12 cellular contexts compared by ENCODE assay signal in the genomic region with DNA sequence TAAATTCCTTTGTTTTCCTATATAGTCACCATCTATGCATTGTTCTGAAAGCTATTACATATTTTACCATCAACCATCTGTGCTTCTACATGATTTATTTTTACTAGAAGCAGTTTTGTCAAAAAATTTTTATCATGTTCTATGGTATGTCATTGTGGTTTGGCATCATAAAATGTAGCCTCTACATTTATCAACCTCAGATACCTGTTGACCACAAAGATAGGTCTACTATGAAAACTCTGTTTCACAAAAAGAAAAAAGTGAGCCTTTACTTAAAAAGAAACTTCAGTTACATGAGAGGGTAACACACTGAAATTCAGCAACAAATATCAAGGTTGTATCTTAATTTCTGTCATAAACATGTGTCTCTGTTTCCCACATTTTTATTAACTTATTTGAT. TPM values are rescaled to one million over a fixed set of nuclear protein-coding genes. Genes with fewer than 3 reads are reported as not detected.
DNase-seq lines count a peak whose midpoint lies in the region; ATAC-seq and TF ChIP-seq lines count a peak whose summit lies in the region.
"Had no signal": no experiment of that assay in that cellular context is flagged by ENCODE, and none has a peak within 500 bp of the region (broad histone marks: within the 10 kb centered on the region; RNA-seq: fewer than 3 reads in every experiment).

No MANE protein-coding gene starts in this region.

- H3K9me3 Mint-ChIP-seq in activated naive CD4-positive, alpha-beta T cell treated with anti-CD3 and anti-CD28 coated beads, Interleukin-2, amount 50 U/mL, for 24 hours: no peaks in the 10 kb centered on the region
- no peaks in the 10 kb centered on the region for H3K9me3 Mint-ChIP-seq in activated B cell treated with CpG ODN at 0.5 μM for 24 hours
- no peaks in the 10 kb centered on the region for H3K9me3 Mint-ChIP-seq in type B pancreatic cell

- H3K9me2 ChIP-seq in hepatocyte (replicated peaks; ENCODE audit: insufficient read depth): no peaks in the 10 kb centered on the region

- H3K36me3 Mint-ChIP-seq in activated naive CD4-positive, alpha-beta T cell treated with anti-CD3 and anti-CD28 coated beads, Interleukin-2, amount 50 U/mL, for 24 hours: peaks cover 17% of the 10 kb centered on the region
- H3K36me3 Mint-ChIP-seq in activated B cell treated with CpG ODN at 0.5 μM for 24 hours (ENCODE audit: low read depth) (peaks cover 60% of the 10 kb centered on the region), type B pancreatic cell (peaks cover 4% of the 10 kb centered on the region)

- H3K36me3 ChIP-seq in hepatocyte (replicated peaks; ENCODE audit: insufficient read depth, low read depth): no peaks in the 10 kb centered on the region
- H3K36me3 ChIP-seq: neutrophil, suprapubic skin had no signal

- H3K4me2 ChIP-seq in hepatocyte: peak overlapping the region; percentile 91

- H3K79me2 ChIP-seq in hepatocyte: peaks cover 3% of the 10 kb centered on the region

- peak overlapping the region; percentile 89 for H3K27ac Mint-ChIP-seq in activated naive CD4-positive, alpha-beta T cell treated with anti-CD3 and anti-CD28 coated beads, Interleukin-2, amount 50 U/mL, for 24 hours
- H3K27ac Mint-ChIP-seq in activated B cell treated with CpG ODN at 0.5 μM for 24 hours (peak overlapping the region; percentile 96), type B pancreatic cell (no peak overlapping the region)

- H3K4me3 ChIP-seq in hepatocyte: no peak overlapping the region
- H3K4me3 ChIP-seq: suprapubic skin had no signal

- H3K27ac ChIP-seq in hepatocyte: no peak overlapping the region
- H3K27ac ChIP-seq: neutrophil, suprapubic skin had no signal

- H4K20me1 ChIP-seq in hepatocyte (ENCODE audit: insufficient read depth, poor library complexity, severe bottlenecking): peaks cover 14% of the 10 kb centered on the region

- peaks cover 11% of the 10 kb centered on the region for H3K4me1 ChIP-seq in hepatocyte (ENCODE audit: insufficient read depth)

- H2AFZ ChIP-seq in hepatocyte: no peak overlapping the region

- DNase-seq in activated naive CD4-positive, alpha-beta T cell treated with Interleukin-2 at 50 U/mL for 16 hours: no peak
- no peak for DNase-seq in activated B cell treated with CpG ODN at 0.5 μM for 24 hours
- no peak for DNase-seq in hepatocyte (ENCODE audit: low spot score)
- DNase-seq in type B pancreatic cell (ENCODE audit: extremely low spot score, unreplicated experiment): no peak
- DNase-seq in HuH-7 (ENCODE audit: low spot score): no peak
- DNase-seq in COLO829 (ENCODE audit: low spot score): no peak
- DNase-seq: foreskin fibroblast, NCI-H187 treated with DMSO at 0.1 percent for 48 hours had no signal

- CTCF ChIA-PET in activated B cell treated with CpG ODN at 0.5 μM for 24 hours (lab: Charles Lee): interaction anchor here (1.9 to 2.4 kb wide), 2 partner anchors 23 to 160 kb away, joined by 5 to 9 read pairs; no protein-coding TSS in a partner anchor

- POLR2A ChIA-PET in activated B cell treated with CpG ODN at 0.5 μM for 24 hours (lab: Charles Lee): interaction anchor here (0.6 to 5.7 kb wide), 4 partner anchors 9 to 174 kb away, joined by 3 to 123 read pairs (median 12); no protein-coding TSS in a partner anchor

- intact Hi-C loops in activated B cell treated with CpG ODN at 0.5 μM for 24 hours (cut with micrococcal nuclease): loop anchor here (2.0 to 5.0 kb wide), 2 partner anchors 34 to 1129 kb away; a partner anchor contains a TSS

- H3K9me3 ChIP-seq in hepatocyte (ENCODE audit: low read depth): no peaks in the 10 kb centered on the region
- H3K9me3 ChIP-seq: neutrophil, suprapubic skin had no signal

- H3K4me1 Mint-ChIP-seq in activated naive CD4-positive, alpha-beta T cell treated with anti-CD3 and anti-CD28 coated beads, Interleukin-2, amount 50 U/mL, for 24 hours: peaks cover 57% of the 10 kb centered on the region
- H3K4me1 Mint-ChIP-seq in activated B cell treated with CpG ODN at 0.5 μM for 24 hours: peaks cover 70% of the 10 kb centered on the region
- H3K4me1 Mint-ChIP-seq in type B pancreatic cell (ENCODE audit: unreplicated experiment): peaks cover 28% of the 10 kb centered on the region

- peak overlapping the region; percentile 100 for H3K4me3 Mint-ChIP-seq in activated naive CD4-positive, alpha-beta T cell treated with anti-CD3 and anti-CD28 coated beads, Interleukin-2, amount 50 U/mL, for 24 hours
- H3K4me3 Mint-ChIP-seq in activated B cell treated with CpG ODN at 0.5 μM for 24 hours (peak overlapping the region; percentile 99), type B pancreatic cell (peak overlapping the region; percentile 62)

- H3K27me3 ChIP-seq in hepatocyte: peaks cover 14% of the 10 kb centered on the region
- H3K27me3 ChIP-seq: suprapubic skin had no signal

- TF ChIP-seq CTCF in activated B cell treated with CpG ODN at 0.5 μM for 24 hours (IDR thresholded peaks at IDR 0.05) (no peak), hepatocyte (IDR thresholded peaks at IDR 0.05; ENCODE audit: poor library complexity) (no peak), type B pancreatic cell (conservative IDR thresholded peaks at IDR 0.05) (no peak)

- H3K27me3 Mint-ChIP-seq in activated naive CD4-positive, alpha-beta T cell treated with anti-CD3 and anti-CD28 coated beads, Interleukin-2, amount 50 U/mL, for 24 hours: no peaks in the 10 kb centered on the region
- H3K27me3 Mint-ChIP-seq in activated B cell treated with CpG ODN at 0.5 μM for 24 hours (no peaks in the 10 kb centered on the region), type B pancreatic cell (peaks cover 18% of the 10 kb centered on the region)

- ATAC-seq in activated B cell treated with CpG ODN at 0.5 μM for 24 hours (ENCODE audit: low read depth) (no peak), GM21360 (IDR thresholded peaks at IDR 0.05; ENCODE audit: unreplicated experiment) (no peak)

RNA-seq across cellular contexts. Expression of a gene that starts 3.7 kb away (rescaled TPM):
- total RNA-seq in activated B cell treated with CpG ODN at 0.5 μM for 24 hours (125 and 145 TPM in 2 replicates), hepatocyte (9.1 and 11.4 TPM in 2 replicates), type B pancreatic cell (ENCODE audit: low replicate concordance) (16.5 and 21.9 TPM in 2 replicates)
- 0.80 and 1.0 TPM in 2 replicates for polyA plus RNA-seq in hepatocyte

RNA-seq across cellular contexts. Expression of a gene that starts 51.1 kb away (rescaled TPM):
- total RNA-seq in activated B cell treated with CpG ODN at 0.5 μM for 24 hours: 15.0 and 15.3 TPM in 2 replicates
- 26.5 and 33.6 TPM in 2 replicates for total RNA-seq in hepatocyte
- 50.7 and 55.1 TPM in 2 replicates for polyA plus RNA-seq in hepatocyte
- total RNA-seq in type B pancreatic cell (ENCODE audit: low replicate concordance): 50.2 and 52.7 TPM in 2 replicates
